In the genomic region with DNA sequence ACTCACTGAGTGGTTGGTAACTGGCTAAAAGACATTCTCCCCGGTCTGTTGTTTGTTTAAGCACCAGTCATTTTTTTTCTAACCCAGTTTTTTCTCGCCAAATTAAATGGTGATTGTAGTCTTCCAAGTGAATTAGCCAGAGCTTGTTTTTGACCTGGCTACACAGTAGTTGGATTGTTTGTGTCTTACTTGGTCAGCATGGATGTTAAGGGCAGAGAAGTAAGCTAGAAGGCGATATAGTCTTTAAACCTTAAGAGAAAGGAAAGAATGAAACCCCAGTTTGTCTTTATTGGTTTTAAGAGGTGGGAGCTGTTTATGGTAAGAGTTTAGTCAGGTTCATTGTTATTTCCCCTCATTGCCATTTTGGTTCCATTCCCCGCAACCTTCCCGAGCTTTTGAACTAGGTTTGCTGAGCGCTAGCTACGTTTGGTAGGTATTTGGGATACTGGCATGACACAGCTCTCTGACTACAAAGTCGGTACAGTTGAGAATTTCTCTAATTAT, we compare ENCODE assay signal across 8 cellular contexts. TPM values are rescaled to one million over a fixed set of nuclear protein-coding genes. Genes with fewer than 3 reads are reported as not detected.
A peak's percentile ranks its signal among the peaks of the same experiment; 100 is the strongest.
DNase-seq lines count a peak whose midpoint lies in the region; ATAC-seq lines count a peak whose summit lies in the region.

No MANE protein-coding gene starts in this region.

- no peaks in the 10 kb centered on the region for H3K9me3 ChIP-seq in thymus (ENCODE audit: control insufficient read depth)

- peaks cover 34% of the 10 kb centered on the region for H3K36me3 Mint-ChIP-seq in activated CD4-positive, alpha-beta T cell treated with anti-CD3 and anti-CD28 coated beads, Interleukin-2, amount 10 ng/mL, durations not matched to agents 7 days and 5 days (ENCODE audit: low read depth)

- no peaks in the 10 kb centered on the region for H3K27me3 Mint-ChIP-seq in activated CD4-positive, alpha-beta T cell treated with anti-CD3 and anti-CD28 coated beads, Interleukin-2, amount 10 ng/mL, durations not matched to agents 7 days and 5 days

- no peak overlapping the region for H3K4me3 Mint-ChIP-seq in activated CD4-positive, alpha-beta T cell treated with anti-CD3 and anti-CD28 coated beads, Interleukin-2, amount 10 ng/mL, durations not matched to agents 7 days and 5 days

- peak overlapping the region; percentile 25 for H3K27ac ChIP-seq in thymus (ENCODE audit: low read depth)

- H3K9me3 Mint-ChIP-seq in activated CD4-positive, alpha-beta T cell treated with anti-CD3 and anti-CD28 coated beads, Interleukin-2, amount 10 ng/mL, durations not matched to agents 7 days and 5 days, result peaks cover 5% of the 10 kb centered on the region

- CTCF ChIA-PET in activated CD4-positive, alpha-beta T cell treated with anti-CD3 and anti-CD28 coated beads, Interleukin-2, amount 10 ng/mL, durations not matched to agents 7 days and 5 days (lab: Charles Lee), result interaction anchor here (0.6 to 1.9 kb wide), 8 partner anchors 11 to 129 kb away, joined by 3 to 5 read pairs (median 4); no protein-coding TSS in a partner anchor

- 83% methylated on average over 8 of the region's 8 CpGs for WGBS in thymus

- POLR2A ChIA-PET in activated CD4-positive, alpha-beta T cell treated with anti-CD3 and anti-CD28 coated beads, Interleukin-2, amount 10 ng/mL, durations not matched to agents 7 days and 5 days (lab: Charles Lee), result interaction anchor here (0.7 to 2.7 kb wide), 2 partner anchors 119 to 225 kb away, joined by 3 to 9 read pairs; a partner anchor contains a TSS

- H3K4me1 Mint-ChIP-seq in activated CD4-positive, alpha-beta T cell treated with anti-CD3 and anti-CD28 coated beads, Interleukin-2, amount 10 ng/mL, durations not matched to agents 7 days and 5 days, result peaks cover 36% of the 10 kb centered on the region

- H3K4me3 ChIP-seq in thymus (ENCODE audit: low read length), result peak overlapping the region; percentile 84

- H3K27me3 ChIP-seq in thymus (ENCODE audit: control insufficient read depth, insufficient read depth), result no peaks in the 10 kb centered on the region

- H3K36me3 ChIP-seq in thymus (ENCODE audit: control insufficient read depth, insufficient read depth), result no peaks in the 10 kb centered on the region

- ATAC-seq in left lobe of liver, result peak; percentile 19

- peak; percentile 31 for DNase-seq in DMS53 (lab: John Stamatoyannopoulos, UW)
- DNase-seq in DMS53 treated with DMSO at 0.1 percent for 48 hours (lab: John Stamatoyannopoulos, UW; ENCODE audit: unreplicated experiment), result no peak
- DNase-seq in astrocyte of the hippocampus (ENCODE audit: low read depth, low spot score), result peak; percentile 58
- DNase-seq in left lobe of liver (ENCODE audit: low spot score), result no peak
- DNase-seq in NCI-H2029 (lab: John Stamatoyannopoulos, UW), result no peak
- no peak for DNase-seq in activated CD4-positive, alpha-beta T cell treated with anti-CD3 and anti-CD28 coated beads, Interleukin-2, amount 10 ng/mL, durations not matched to agents 7 days and 5 days
- no peak for DNase-seq in GM19238 (ENCODE audit: insufficient read length, low spot score)

- peaks cover 27% of the 10 kb centered on the region for H3K4me1 ChIP-seq in thymus (ENCODE audit: control insufficient read depth, insufficient read depth, low read length)

- H3K27ac Mint-ChIP-seq in activated CD4-positive, alpha-beta T cell treated with anti-CD3 and anti-CD28 coated beads, Interleukin-2, amount 10 ng/mL, durations not matched to agents 7 days and 5 days, result no peak overlapping the region

RNA-seq across cellular contexts. Expression of a gene that starts 2.5 kb away (rescaled TPM):
- 30.2 TPM for total RNA-seq in left lobe of liver
- 22.4 TPM for polyA plus RNA-seq in thymus
- total RNA-seq in activated CD4-positive, alpha-beta T cell treated with anti-CD3 and anti-CD28 coated beads, Interleukin-2, amount 10 ng/mL, durations not matched to agents 7 days and 5 days, result 100 to 1,000 TPM; 129 to 142 TPM

Comparison
In these comparisons a context has a peak if more than half of its experiments do, and no peak if none do; other contexts are left out.
1. DNase-seq: peak in DMS53 (single experiment) and astrocyte of the hippocampus (single experiment); none in DMS53 treated with DMSO at 0.1 percent for 48 hours (single experiment), left lobe of liver (single experiment), NCI-H2029 (single experiment), activated CD4-positive, alpha-beta T cell treated with anti-CD3 and anti-CD28 coated beads, Interleukin-2, amount 10 ng/mL, durations not matched to agents 7 days and 5 days (single experiment) and GM19238 (single experiment).